ENCODE assay signal across 9 cellular contexts in genomic region chr18:36179562-36180334, GRCh38. TPM values are rescaled to one million over a fixed set of nuclear protein-coding genes. Genes with fewer than 3 reads are reported as not detected.
A peak's percentile ranks its signal among the peaks of the same experiment; 100 is the strongest.
DNase-seq lines count a peak whose midpoint lies in the region; ATAC-seq and TF ChIP-seq lines count a peak whose summit lies in the region.
"Had no signal": no experiment of that assay in that cellular context is flagged by ENCODE, and none has a peak within 500 bp of the region (broad histone marks: within the 10 kb centered on the region; RNA-seq: fewer than 3 reads in every experiment).

No MANE protein-coding gene starts in this region.

- H3K4me3 ChIP-seq in AG04450 (ENCODE audit: low read depth, low read length) (no peak overlapping the region), mucosa of descending colon (no peak overlapping the region)
- H3K4me3 ChIP-seq: esophagus squamous epithelium had no signal

- H3K36me3 ChIP-seq in mucosa of descending colon (ENCODE audit: low read depth) = no peaks in the 10 kb centered on the region

- peak overlapping the region; percentile 77 for H3K27ac ChIP-seq in AG04450 (ENCODE audit: low read depth, low read length)
- H3K27ac ChIP-seq: esophagus squamous epithelium had no signal

- no peaks in the 10 kb centered on the region for H3K27me3 Mint-ChIP-seq in activated CD4-positive, alpha-beta T cell treated with anti-CD3 and anti-CD28 coated beads, Interleukin-2, amount 10 ng/mL, durations not matched to agents 7 days and 5 days

- intact Hi-C loops in mucosa of descending colon (cut with DNase I, micrococcal nuclease) = no loop called here

- no peaks in the 10 kb centered on the region for H3K9me3 ChIP-seq in AG04450 (ENCODE audit: control insufficient read depth, insufficient read depth, low read length)
- no peaks in the 10 kb centered on the region for H3K9me3 ChIP-seq in mucosa of descending colon
- H3K9me3 ChIP-seq: esophagus squamous epithelium had no signal

- H3K27ac Mint-ChIP-seq in activated CD4-positive, alpha-beta T cell treated with anti-CD3 and anti-CD28 coated beads, Interleukin-2, amount 10 ng/mL, durations not matched to agents 7 days and 5 days = no peak overlapping the region

- H3K36me3 Mint-ChIP-seq in activated CD4-positive, alpha-beta T cell treated with anti-CD3 and anti-CD28 coated beads, Interleukin-2, amount 10 ng/mL, durations not matched to agents 7 days and 5 days (ENCODE audit: low read depth) = peaks cover 19% of the 10 kb centered on the region

- ATAC-seq in mucosa of descending colon (no peak), HG03520 (IDR thresholded peaks at IDR 0.05; ENCODE audit: unreplicated experiment) (no peak), GM19023 (IDR thresholded peaks at IDR 0.05; ENCODE audit: unreplicated experiment) (no peak)

- CTCF ChIA-PET in AG04450 (lab: Charles Lee) = no interaction called here
- CTCF ChIA-PET in activated CD4-positive, alpha-beta T cell treated with anti-CD3 and anti-CD28 coated beads, Interleukin-2, amount 10 ng/mL, durations not matched to agents 7 days and 5 days (lab: Charles Lee) = no interaction called here

- H3K4me3 Mint-ChIP-seq in activated CD4-positive, alpha-beta T cell treated with anti-CD3 and anti-CD28 coated beads, Interleukin-2, amount 10 ng/mL, durations not matched to agents 7 days and 5 days = no peak overlapping the region

- POLR2A ChIA-PET in AG04450 (lab: Yijun Ruan, JAX) = interaction anchor here (0.6 kb wide), 1 partner anchor 549 kb away, joined by 3 read pairs; no protein-coding TSS in a partner anchor
- POLR2A ChIA-PET in activated CD4-positive, alpha-beta T cell treated with anti-CD3 and anti-CD28 coated beads, Interleukin-2, amount 10 ng/mL, durations not matched to agents 7 days and 5 days (lab: Charles Lee) = no interaction called here

- H3K4me1 ChIP-seq in mucosa of descending colon (ENCODE audit: low read depth) = peaks cover 15% of the 10 kb centered on the region

- H3K9me3 Mint-ChIP-seq in activated CD4-positive, alpha-beta T cell treated with anti-CD3 and anti-CD28 coated beads, Interleukin-2, amount 10 ng/mL, durations not matched to agents 7 days and 5 days = no peaks in the 10 kb centered on the region

- H3K4me1 Mint-ChIP-seq in activated CD4-positive, alpha-beta T cell treated with anti-CD3 and anti-CD28 coated beads, Interleukin-2, amount 10 ng/mL, durations not matched to agents 7 days and 5 days = peaks cover 13% of the 10 kb centered on the region

- TF ChIP-seq CTCF in AG04450 (IDR thresholded peaks at IDR 0.05; ENCODE audit: low read depth, low read length) (no peak), mucosa of descending colon (IDR thresholded peaks at IDR 0.05) (no peak)

- peak; percentile 78 for DNase-seq in AG04450 (ENCODE audit: low read depth, low spot score)
- peak; percentile 47 for DNase-seq in KG1 (lab: John Stamatoyannopoulos, UW)
- peak; percentile 33 for DNase-seq in cerebellum (ENCODE audit: low spot score)
- DNase-seq in mucosa of descending colon = peak; percentile 69 to 75 (median 70)
- DNase-seq in activated CD4-positive, alpha-beta T cell treated with anti-CD3 and anti-CD28 coated beads, Interleukin-2, amount 10 ng/mL, durations not matched to agents 7 days and 5 days = no peak
- no peak for DNase-seq in foreskin melanocyte
- DNase-seq: esophagus squamous epithelium had no signal

- H3K27me3 ChIP-seq in AG04450 (ENCODE audit: control insufficient read depth, insufficient read depth, low read length) = no peaks in the 10 kb centered on the region
- H3K27me3 ChIP-seq: esophagus squamous epithelium had no signal

RNA-seq across cellular contexts. Expression of gene MOCOS, which starts 7.5 kb away (rescaled TPM):
- 4.2 and 5.1 TPM in 2 replicates for polyA plus RNA-seq in AG04450 (2011; rRNA removed)
- 9.3 and 9.9 TPM in 2 replicates for polyA minus RNA-seq in AG04450 (2011; rRNA and poly(A)+ RNA removed)
- total RNA-seq in cerebellum (0.09 TPM), mucosa of descending colon (1 to 10 TPM; 3.3 to 4.7 (median 4.4) TPM)
- total RNA-seq in activated CD4-positive, alpha-beta T cell treated with anti-CD3 and anti-CD28 coated beads, Interleukin-2, amount 10 ng/mL, durations not matched to agents 7 days and 5 days = under 1 TPM; 0.05 to 0.17 TPM

RNA-seq across cellular contexts. Expression of gene ELP2, which starts 50.0 kb away (rescaled TPM):
- 116 and 122 TPM in 2 replicates for polyA plus RNA-seq in AG04450 (2011; rRNA removed)
- 136 and 145 TPM in 2 replicates for polyA minus RNA-seq in AG04450 (2011; rRNA and poly(A)+ RNA removed)
- total RNA-seq in cerebellum = 134 TPM
- total RNA-seq in mucosa of descending colon = 10 to 100 TPM; 45.4 to 62.9 (median 55.4) TPM
- 10 to 100 TPM; 63.3 to 72.8 TPM for total RNA-seq in activated CD4-positive, alpha-beta T cell treated with anti-CD3 and anti-CD28 coated beads, Interleukin-2, amount 10 ng/mL, durations not matched to agents 7 days and 5 days

RNA-seq across cellular contexts. Expression of gene SLC39A6, which starts 50.6 kb away (rescaled TPM):
- 108 and 123 TPM in 2 replicates for polyA plus RNA-seq in AG04450 (2011; rRNA removed)
- 99.7 and 119 TPM in 2 replicates for polyA minus RNA-seq in AG04450 (2011; rRNA and poly(A)+ RNA removed)
- total RNA-seq in cerebellum (160 TPM), mucosa of descending colon (10 to 100 TPM in 2 of 3 donors, 1 to 10 TPM in 1; 6.6 to 23.3 (median 10.3) TPM)
- 10 to 100 TPM; 20.1 to 22.5 TPM for total RNA-seq in activated CD4-positive, alpha-beta T cell treated with anti-CD3 and anti-CD28 coated beads, Interleukin-2, amount 10 ng/mL, durations not matched to agents 7 days and 5 days

Comparison
In these comparisons a context has a peak if more than half of its experiments do, and no peak if none do; other contexts are left out.
1. DNase-seq: peak in AG04450 (single experiment), KG1 (single experiment), cerebellum (single experiment) and mucosa of descending colon (3 of 3); none in activated CD4-positive, alpha-beta T cell treated with anti-CD3 and anti-CD28 coated beads, Interleukin-2, amount 10 ng/mL, durations not matched to agents 7 days and 5 days (single experiment) and foreskin melanocyte (single experiment).